12 cellular contexts compared by ENCODE assay signal in genomic region chr9:81777514-81777913, GRCh38.
DNase-seq lines count a peak whose midpoint lies in the region; TF ChIP-seq lines count a peak whose summit lies in the region.
"Had no signal": no experiment of that assay in that cellular context is flagged by ENCODE, and none has a peak within 500 bp of the region (broad histone marks: within the 10 kb centered on the region; RNA-seq: fewer than 3 reads in every experiment).

No MANE protein-coding gene starts in this region.

- H3K36me3 Mint-ChIP-seq in brain (no peaks in the 10 kb centered on the region), type B pancreatic cell (no peaks in the 10 kb centered on the region)
- H3K36me3 Mint-ChIP-seq: CD8-positive, alpha-beta T cell had no signal

- DNase-seq in G401 (ENCODE audit: low spot score) (peak; percentile 14), left kidney (ENCODE audit: low read depth, low spot score) (peak; percentile 77), renal cortical epithelial cell (ENCODE audit: low read depth) (peak; percentile 25), mucosa of gallbladder (ENCODE audit: low spot score) (no peak), type B pancreatic cell (ENCODE audit: extremely low spot score, unreplicated experiment) (no peak)
- no peak for DNase-seq in activated CD4-positive, alpha-beta T cell treated with anti-CD3 and anti-CD28 coated beads for 4 hours
- DNase-seq: CD8-positive, alpha-beta T cell; NCI-H1092 treated with DMSO at 0.1 percent for 48 hours; NCI-H146; NCI-H2171 treated with DMSO at 0.1 percent for 48 hours; NCI-H526 treated with DMSO at 0.1 percent for 48 hours had no signal

- H3K27ac Mint-ChIP-seq in brain (peak overlapping the region in 3 of 5 experiments; percentile 2 to 63 (median 4)), type B pancreatic cell (no peak overlapping the region)
- H3K27ac Mint-ChIP-seq: CD8-positive, alpha-beta T cell had no signal

- peaks cover 13% of the 10 kb centered on the region for H3K27me3 Mint-ChIP-seq in brain
- no peaks in the 10 kb centered on the region for H3K27me3 Mint-ChIP-seq in type B pancreatic cell

- in situ Hi-C loops in G401 (cut with HindIII; ENCODE audit: low sequenced_read_pairs): no loop called here

- H3K4me1 Mint-ChIP-seq in brain (peaks cover 6% of the 10 kb centered on the region), type B pancreatic cell (ENCODE audit: unreplicated experiment) (peaks cover 6% of the 10 kb centered on the region)

- H3K9me3 Mint-ChIP-seq in brain (peaks cover 0 to 4% (median 3%) of the 10 kb centered on the region in 5 experiments), type B pancreatic cell (peaks cover 10% of the 10 kb centered on the region)
- H3K9me3 Mint-ChIP-seq: CD8-positive, alpha-beta T cell had no signal

- TF ChIP-seq CTCF in brain (conservative IDR thresholded peaks at IDR 0.05) (no peak), type B pancreatic cell (conservative IDR thresholded peaks at IDR 0.05) (no peak)

- H3K4me3 Mint-ChIP-seq in brain (peak overlapping the region in 2 of 5 experiments; percentile 13 to 18), type B pancreatic cell (no peak overlapping the region)
- H3K4me3 Mint-ChIP-seq: CD8-positive, alpha-beta T cell had no signal

Comparison
In these comparisons a context has a peak if more than half of its experiments do, and no peak if none do; other contexts are left out.
1. DNase-seq: peak in G401 (single experiment), left kidney (single experiment) and renal cortical epithelial cell (single experiment); none in mucosa of gallbladder (single experiment), type B pancreatic cell (single experiment) and activated CD4-positive, alpha-beta T cell treated with anti-CD3 and anti-CD28 coated beads for 4 hours (0 of 2).